16 cellular contexts compared by ENCODE assay signal in genomic region chr4:154478128-154478527, GRCh38.
DNase-seq lines count a peak whose midpoint lies in the region; ATAC-seq lines count a peak whose summit lies in the region.
"Had no signal": no experiment of that assay in that cellular context is flagged by ENCODE, and none has a peak within 500 bp of the region (broad histone marks: within the 10 kb centered on the region; RNA-seq: fewer than 3 reads in every experiment).

No MANE protein-coding gene starts in this region.

- DNase-seq in hippocampal formation (lab: John Stamatoyannopoulos, UW) (no peak), NCI-H187 treated with DMSO at 0.1 percent for 48 hours (lab: John Stamatoyannopoulos, UW) (no peak), NCI-H1105 treated with DMSO at 0.1 percent for 48 hours (lab: John Stamatoyannopoulos, UW) (no peak), cerebellar nuclear complex (lab: John Stamatoyannopoulos, UW) (no peak)
- DNase-seq: activated CD8-positive, alpha-beta T cell treated with anti-CD3 and anti-CD28 coated beads for 36 hours; activated gamma-delta T cell; DMS79; endodermal cell; foreskin melanocyte; NCI-H146; Right ventricle myocardium superior; T-helper 9 cell had no signal

- peak; percentile 83 for ATAC-seq in GM18909 (IDR thresholded peaks at IDR 0.05; ENCODE audit: poor library complexity, unreplicated experiment)
- peak; percentile 82 for ATAC-seq in GM21528 (IDR thresholded peaks at IDR 0.05; ENCODE audit: low FRiP score, unreplicated experiment)
- ATAC-seq in HG02981 (IDR thresholded peaks at IDR 0.05; ENCODE audit: unreplicated experiment) = peak; percentile 83
- ATAC-seq in HG03565 (IDR thresholded peaks at IDR 0.05; ENCODE audit: unreplicated experiment) = peak; percentile 90
- ATAC-seq: activated CD8-positive, alpha-beta T cell treated with anti-CD3 and anti-CD28 coated beads for 36 hours had no signal
